ENCODE assay signal across 10 cellular contexts in the genomic region with DNA sequence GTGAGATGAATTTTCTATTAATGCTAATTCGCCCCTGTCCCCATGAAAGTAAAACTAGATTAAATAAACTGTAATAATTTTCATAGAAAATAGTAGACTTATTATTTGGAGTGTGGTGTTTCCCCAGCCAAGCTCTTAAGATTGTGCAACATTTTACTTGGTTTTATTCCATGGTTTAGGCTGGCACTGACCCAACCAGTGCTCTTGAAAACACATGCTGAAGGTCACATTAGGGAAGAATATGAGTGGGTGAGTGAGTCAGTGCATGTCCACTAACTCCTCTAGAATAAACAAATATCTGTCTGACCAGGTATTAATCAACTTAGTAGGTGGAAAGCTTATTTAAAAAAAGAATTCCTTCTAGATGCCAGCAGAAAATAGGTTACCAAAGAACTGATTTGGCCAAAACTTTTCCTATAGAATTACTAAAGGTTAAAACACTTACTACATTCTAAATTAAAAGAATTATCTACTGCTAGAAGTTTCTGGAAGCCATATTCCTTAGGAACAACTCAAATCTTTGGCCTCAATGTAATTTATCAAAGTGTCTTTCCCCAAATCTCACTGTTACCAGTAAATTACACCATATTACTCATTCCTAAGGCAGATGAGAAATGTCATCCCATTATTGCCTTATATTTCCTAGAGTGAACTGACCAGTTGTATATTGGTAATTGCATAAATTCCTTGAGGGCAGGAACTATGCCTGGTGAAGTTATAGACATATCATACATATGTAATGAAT.
A peak's percentile ranks its signal among the peaks of the same experiment; 100 is the strongest.
DNase-seq lines count a peak whose midpoint lies in the region; ATAC-seq, FAIRE-seq and TF ChIP-seq lines count a peak whose summit lies in the region.
"Had no signal": no experiment of that assay in that cellular context is flagged by ENCODE, and none has a peak within 500 bp of the region (broad histone marks: within the 10 kb centered on the region; RNA-seq: fewer than 3 reads in every experiment).

No MANE protein-coding gene starts in this region.

- H3K36me3 ChIP-seq in hepatocyte (replicated peaks; ENCODE audit: insufficient read depth, low read depth) = no peaks in the 10 kb centered on the region
- H3K36me3 ChIP-seq in testis (ENCODE audit: low read depth, missing control alignments) = no peaks in the 10 kb centered on the region
- H3K36me3 ChIP-seq in small intestine (ENCODE audit: control insufficient read depth in 2 of 2, insufficient read depth in 2 of 2, low read length in 2 of 2) = no peaks in the 10 kb centered on the region

- peaks cover 5% of the 10 kb centered on the region; the same call in 1 of the 2 replicates for H3K9me3 Mint-ChIP-seq in HFFc6

- H3K27ac ChIP-seq in hepatocyte (peak overlapping the region; percentile 17), testis (peak overlapping the region in 1 of 2 donors; percentile 43), small intestine (ENCODE audit: low read depth in 1 of 2, low read length in 1 of 2) (no peak overlapping the region)

- no peaks in the 10 kb centered on the region for H3K79me2 ChIP-seq in hepatocyte

- H3K27me3 ChIP-seq in hepatocyte = no peaks in the 10 kb centered on the region
- H3K27me3 ChIP-seq in testis = no peaks in the 10 kb centered on the region
- no peaks in the 10 kb centered on the region for H3K27me3 ChIP-seq in small intestine (ENCODE audit: control insufficient read depth in 2 of 2, insufficient read depth in 2 of 2, low read length in 2 of 2)

- H4K20me1 ChIP-seq in hepatocyte (ENCODE audit: insufficient read depth, poor library complexity, severe bottlenecking) = no peaks in the 10 kb centered on the region

- H3K9me2 ChIP-seq in hepatocyte (replicated peaks; ENCODE audit: insufficient read depth) = no peaks in the 10 kb centered on the region

- TF ChIP-seq POLR2A in testis (IDR thresholded peaks at IDR 0.05) = no peak

- WGBS in hepatocyte (ENCODE audit: low lambda C conversion rate, missing lambda C conversion rate) = 92% methylated on average over 1 of the region's 1 CpG
- WGBS in testis, 2 donors = 39 to 44% methylated on average over 1 of the region's 1 CpG
- WGBS in small intestine, 3 donors = 50 to 67% (median 53%) methylated on average over 1 of the region's 1 CpG

- no peak overlapping the region for H3K4me2 ChIP-seq in hepatocyte

- H3K4me3 ChIP-seq in hepatocyte (no peak overlapping the region), testis (no peak overlapping the region), small intestine (ENCODE audit: low read depth in 1 of 2, low read length in 2 of 2) (no peak overlapping the region)

- peaks cover 40% of the 10 kb centered on the region for H3K4me1 Mint-ChIP-seq in HFFc6 (ENCODE audit: low read depth)
- H3K4me1 Mint-ChIP-seq: activated naive CD8-positive, alpha-beta T cell treated with anti-CD3 and anti-CD28 coated beads for 36 hours had no signal

- no peak for FAIRE-seq in small intestine (lab: Jason Lieb, UNC)

- no peak overlapping the region for H2AFZ ChIP-seq in hepatocyte

- H3K27ac Mint-ChIP-seq in HFFc6 = peak overlapping the region; percentile 63
- H3K27ac Mint-ChIP-seq: activated naive CD8-positive, alpha-beta T cell treated with anti-CD3 and anti-CD28 coated beads for 36 hours had no signal

- peak; percentile 91 for DNase-seq in HFFc6
- DNase-seq in astrocyte of the hippocampus (ENCODE audit: low read depth, low spot score) = peak; percentile 92
- DNase-seq in hepatocyte (ENCODE audit: low spot score) = peak; percentile 70
- peak; percentile 80 for DNase-seq in testis
- DNase-seq in DMS 273 treated with DMSO at 0.1 percent for 48 hours (lab: John Stamatoyannopoulos, UW) = no peak
- no peak for DNase-seq in KG1 (lab: John Stamatoyannopoulos, UW)
- DNase-seq in small intestine = no peak
- DNase-seq: activated naive CD8-positive, alpha-beta T cell treated with anti-CD3 and anti-CD28 coated beads for 36 hours had no signal

- H3K36me3 Mint-ChIP-seq in HFFc6 (ENCODE audit: low read depth) = peaks cover 5% of the 10 kb centered on the region; the same call in 1 of the 2 replicates

- no peaks in the 10 kb centered on the region for H3K9me3 ChIP-seq in hepatocyte (ENCODE audit: low read depth)
- no peaks in the 10 kb centered on the region for H3K9me3 ChIP-seq in testis
- no peaks in the 10 kb centered on the region for H3K9me3 ChIP-seq in small intestine (ENCODE audit: control insufficient read depth, low read depth)

- H3K27me3 Mint-ChIP-seq in HFFc6 (ENCODE audit: insufficient read depth) = no peaks in the 10 kb centered on the region

- no peak for ATAC-seq in GM21526 (IDR thresholded peaks at IDR 0.05; ENCODE audit: low FRiP score, unreplicated experiment)

- no peak for TF ChIP-seq CTCF in HFFc6 (IDR thresholded peaks at IDR 0.05)
- TF ChIP-seq CTCF in hepatocyte (IDR thresholded peaks at IDR 0.05; ENCODE audit: poor library complexity) = no peak
- TF ChIP-seq CTCF in testis (IDR thresholded peaks at IDR 0.05) = no peak

- intact Hi-C loops in testis (cut with DNase I; ENCODE audit: low total_unique reads) = no loop called here

- no peak overlapping the region; the same call in 1 of the 2 replicates for H3K4me3 Mint-ChIP-seq in HFFc6
- H3K4me3 Mint-ChIP-seq: activated naive CD8-positive, alpha-beta T cell treated with anti-CD3 and anti-CD28 coated beads for 36 hours; nephron had no signal

- peaks cover 6% of the 10 kb centered on the region for H3K4me1 ChIP-seq in hepatocyte (ENCODE audit: insufficient read depth)
- no peaks in the 10 kb centered on the region for H3K4me1 ChIP-seq in testis
- no peaks in the 10 kb centered on the region for H3K4me1 ChIP-seq in small intestine (ENCODE audit: control insufficient read depth in 2 of 2, insufficient read depth in 1 of 2, low read depth in 1 of 2, low read length in 1 of 2)

Comparison
In these comparisons a context has a peak if more than half of its experiments do, and no peak if none do; other contexts are left out.
1. DNase-seq: peak in HFFc6 (single experiment), astrocyte of the hippocampus (single experiment), hepatocyte (single experiment) and testis (single experiment); none in DMS 273 treated with DMSO at 0.1 percent for 48 hours (single experiment), KG1 (single experiment) and small intestine (single experiment).